ENCODE assay signal across 20 cellular contexts in the genomic region with DNA sequence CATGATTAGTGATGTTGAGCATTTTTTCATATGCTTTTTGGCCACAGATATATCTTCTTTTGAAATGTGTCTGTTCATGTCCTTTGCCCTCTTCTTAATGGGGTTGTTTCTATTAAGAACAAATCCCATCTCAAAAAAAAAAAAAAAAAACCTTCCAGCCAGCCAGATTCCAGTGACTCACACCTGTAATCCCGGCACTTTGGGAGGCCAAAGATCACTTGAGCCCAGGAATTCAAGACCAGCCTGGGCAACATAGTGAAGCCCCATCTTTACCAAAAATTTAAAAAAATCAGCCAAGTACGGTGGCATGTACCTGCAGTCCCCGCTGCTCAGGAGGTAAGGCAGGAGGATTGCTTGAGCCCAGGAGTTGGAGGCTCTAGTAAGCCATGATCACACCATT. TPM values are rescaled to one million over a fixed set of nuclear protein-coding genes. Genes with fewer than 3 reads are reported as not detected.
DNase-seq lines count a peak whose midpoint lies in the region; ATAC-seq and TF ChIP-seq lines count a peak whose summit lies in the region.
"Had no signal": no experiment of that assay in that cellular context is flagged by ENCODE, and none has a peak within 500 bp of the region (broad histone marks: within the 10 kb centered on the region; RNA-seq: fewer than 3 reads in every experiment).

No MANE protein-coding gene starts in this region.

- BruUV-seq in MCF 10A (replicated peaks; lab: Mats Ljungman, UMichigan), result no TSS peak

- H3K27ac ChIP-seq in breast epithelium, result no peak overlapping the region
- H3K27ac ChIP-seq: adrenal gland, psoas muscle had no signal

- TF ChIP-seq CTCF in MCF 10A (IDR thresholded peaks at IDR 0.05; ENCODE audit: unreplicated experiment) (no peak), breast epithelium (IDR thresholded peaks at IDR 0.05) (no peak)

- POLR2A ChIA-PET in MCF 10A (lab: Yijun Ruan, JAX), result interaction anchor here (0.9 kb wide), 1 partner anchor 158 kb away, joined by 5 read pairs; no protein-coding TSS in a partner anchor

- H3K27ac Mint-ChIP-seq in MCF 10A (ENCODE audit: low read depth, unreplicated experiment), result peak overlapping the region; percentile 31
- peak overlapping the region; percentile 61 for H3K27ac Mint-ChIP-seq in activated T-helper 17 cell treated with anti-CD3 and anti-CD28 coated beads, Interleukin-2, amount 50 U/mL, for 72 hours

- no peak for TF ChIP-seq POLR2A in breast epithelium (IDR thresholded peaks at IDR 0.05)

- peaks cover 0 to 9% of the 10 kb centered on the region in 2 donors for H3K4me1 ChIP-seq in breast epithelium

- H3K36me3 ChIP-seq in breast epithelium, result no peaks in the 10 kb centered on the region
- H3K36me3 ChIP-seq: adrenal gland had no signal

- intact Hi-C loops in MCF 10A (cut with micrococcal nuclease) (loop anchor here (10.0 kb wide), 1 partner anchor 96 kb away; a partner anchor contains a TSS), breast epithelium (cut with DNase I; ENCODE audit: low total_unique reads) (no loop called here)

- peaks cover 59% of the 10 kb centered on the region for H3K4me1 Mint-ChIP-seq in MCF 10A (ENCODE audit: insufficient read depth, unreplicated experiment)
- peaks cover 25% of the 10 kb centered on the region for H3K4me1 Mint-ChIP-seq in activated T-helper 17 cell treated with anti-CD3 and anti-CD28 coated beads, Interleukin-2, amount 50 U/mL, for 72 hours

- H3K4me3 ChIP-seq in breast epithelium, result no peak overlapping the region
- H3K4me3 ChIP-seq: adrenal gland, psoas muscle had no signal

- no peaks in the 10 kb centered on the region for H3K27me3 Mint-ChIP-seq in MCF 10A (ENCODE audit: insufficient read depth, unreplicated experiment)
- no peaks in the 10 kb centered on the region for H3K27me3 Mint-ChIP-seq in activated T-helper 17 cell treated with anti-CD3 and anti-CD28 coated beads, Interleukin-2, amount 50 U/mL, for 72 hours

- DNase-seq in MCF 10A (ENCODE audit: unreplicated experiment), result peak; percentile 49
- DNase-seq in breast epithelium (ENCODE audit: low spot score in 2 of 2), result no peak
- peak; percentile 16 for DNase-seq in iris pigment epithelial cell (ENCODE audit: low read depth)
- DNase-seq in H4 (ENCODE audit: low spot score), result no peak
- no peak for DNase-seq in stimulated activated naive CD4-positive, alpha-beta T cell treated with Interleukin-2 at 50 U/mL for 16 hours (lab: John Stamatoyannopoulos, UW)
- no peak for DNase-seq in stimulated activated CD4-positive, alpha-beta T cell treated with anti-CD3 and anti-CD28 coated beads, Interleukin-12 subunit alpha, Interleukin-12 subunit beta, amount 100 ng/mL, for 4 hours
- DNase-seq in GF-D8 (lab: John Stamatoyannopoulos, UW), result no peak
- DNase-seq: adrenal gland; C1 segment of cervical spinal cord; caudate nucleus; DMS 273 treated with DMSO at 0.1 percent for 48 hours; effector CD8-positive, alpha-beta T cell; KBM-7; midbrain; NCI-H2171 treated with DMSO at 0.1 percent for 48 hours; NCI-H748 treated with DMSO at 0.1 percent for 48 hours; psoas muscle; T1000 had no signal

- no peak for ATAC-seq in activated T-helper 17 cell treated with anti-CD3 and anti-CD28 coated beads, Interleukin-2, amount 50 U/mL, for 72 hours (replicated peaks)
- ATAC-seq: activated CD4-positive, CD25-positive, alpha-beta regulatory T cell treated with anti-CD3 and anti-CD28 coated beads, Interleukin-2, amount 50 U/mL, for 24 hours; psoas muscle had no signal

- H3K36me3 Mint-ChIP-seq in MCF 10A (ENCODE audit: insufficient read depth, unreplicated experiment), result peaks cover 6% of the 10 kb centered on the region
- peaks cover 27% of the 10 kb centered on the region for H3K36me3 Mint-ChIP-seq in activated T-helper 17 cell treated with anti-CD3 and anti-CD28 coated beads, Interleukin-2, amount 50 U/mL, for 72 hours (ENCODE audit: low read depth)

- no peaks in the 10 kb centered on the region for H3K27me3 ChIP-seq in breast epithelium
- H3K27me3 ChIP-seq: adrenal gland had no signal

- CTCF ChIA-PET in MCF 10A (lab: Yijun Ruan, JAX), result interaction anchor here (0.6 kb wide), 1 partner anchor 71 kb away, joined by 3 read pairs; no protein-coding TSS in a partner anchor

- H3K4me3 Mint-ChIP-seq in MCF 10A (ENCODE audit: unreplicated experiment), result no peak overlapping the region
- H3K4me3 Mint-ChIP-seq in activated T-helper 17 cell treated with anti-CD3 and anti-CD28 coated beads, Interleukin-2, amount 50 U/mL, for 72 hours, result no peak overlapping the region

- H3K9me3 Mint-ChIP-seq in MCF 10A (ENCODE audit: unreplicated experiment), result no peaks in the 10 kb centered on the region
- H3K9me3 Mint-ChIP-seq in activated T-helper 17 cell treated with anti-CD3 and anti-CD28 coated beads, Interleukin-2, amount 50 U/mL, for 72 hours, result no peaks in the 10 kb centered on the region

- H3K9me3 ChIP-seq in breast epithelium, result no peaks in the 10 kb centered on the region
- H3K9me3 ChIP-seq: adrenal gland, psoas muscle had no signal

RNA-seq across cellular contexts. Expression of a gene that starts 5.1 kb away (rescaled TPM):
- total RNA-seq in MCF 10A (2022) (6.3 and 6.4 TPM in 2 replicates), breast epithelium (10 to 100 TPM; 13.1 to 15.8 (median 13.4) TPM)
- total RNA-seq in activated T-helper 17 cell treated with anti-CD3 and anti-CD28 coated beads, Interleukin-2, amount 50 U/mL, for 72 hours, result 1 to 10 TPM; 8.5 to 9.6 TPM
- total RNA-seq in H4 (2014; rRNA removed; shearing (Covaris generic)), result 4.1 and 5.7 TPM in 2 replicates

Comparison
In these comparisons a context has a peak if more than half of its experiments do, and no peak if none do; other contexts are left out.
1. DNase-seq: peak in MCF 10A (single experiment) and iris pigment epithelial cell (single experiment); none in breast epithelium (0 of 2), H4 (single experiment), stimulated activated naive CD4-positive, alpha-beta T cell treated with Interleukin-2 at 50 U/mL for 16 hours (single experiment), stimulated activated CD4-positive, alpha-beta T cell treated with anti-CD3 and anti-CD28 coated beads, Interleukin-12 subunit alpha, Interleukin-12 subunit beta, amount 100 ng/mL, for 4 hours (single experiment) and GF-D8 (single experiment).